Comparison of ENCODE assay signal across 21 cellular contexts in genomic region chr14:20560961-20561360, GRCh38. TPM values are rescaled to one million over a fixed set of nuclear protein-coding genes. Genes with fewer than 3 reads are reported as not detected.
"Had no signal": no experiment of that assay in that cellular context is flagged by ENCODE, and none has a peak within 500 bp of the region (broad histone marks: within the 10 kb centered on the region; RNA-seq: fewer than 3 reads in every experiment).

Gene RNASE9 (minus strand): TSS chr14:20561047.

- H3K4me3 Mint-ChIP-seq: activated naive CD8-positive, alpha-beta T cell; dendritic cell treated with granulocyte-macrophage colony-stimulating factor and Interleukin-4, amounts not matched to agents 40 ng/mL and 50 ng/mL, for 4 days; naive thymus-derived CD4-positive, alpha-beta T cell; T-helper 17 cell had no signal

- ATAC-seq: esophagus mucosa; gastrocnemius medialis; left ventricle myocardium superior; mucosa of descending colon; naive thymus-derived CD4-positive, alpha-beta T cell; sciatic nerve; T-helper 17 cell had no signal

- H3K27me3 ChIP-seq: gastrocnemius medialis, ovary, tibial nerve had no signal

- H3K27ac ChIP-seq: gastrocnemius medialis, ovary, tibial nerve, VCaP had no signal

- H3K27ac Mint-ChIP-seq: activated naive CD8-positive, alpha-beta T cell; dendritic cell treated with granulocyte-macrophage colony-stimulating factor and Interleukin-4, amounts not matched to agents 40 ng/mL and 50 ng/mL, for 4 days; T-helper 17 cell had no signal

- H3K4me1 Mint-ChIP-seq: naive thymus-derived CD4-positive, alpha-beta T cell had no signal

- H3K36me3 Mint-ChIP-seq: activated naive CD8-positive, alpha-beta T cell; naive thymus-derived CD4-positive, alpha-beta T cell had no signal

- H3K27me3 Mint-ChIP-seq: activated naive CD8-positive, alpha-beta T cell; dendritic cell treated with granulocyte-macrophage colony-stimulating factor and Interleukin-4, amounts not matched to agents 40 ng/mL and 50 ng/mL, for 4 days had no signal

- DNase-seq: activated CD4-positive, alpha-beta T cell treated with anti-CD3 and anti-CD28 coated beads for 1 hour; activated CD4-positive, alpha-beta T cell treated with anti-CD3 and anti-CD28 coated beads, Interleukin-2, amount 50 U/mL, for 48 hours; amniotic stem cell; effector CD8-positive, alpha-beta T cell; gastrocnemius medialis; head of caudate nucleus; left ventricle myocardium superior; mucosa of descending colon; naive thymus-derived CD4-positive, alpha-beta T cell; ovary; stimulated activated naive CD4-positive, alpha-beta T cell treated with Interleukin-2 at 50 U/mL for 16 hours; substantia nigra; T-helper 17 cell had no signal

- H3K4me1 ChIP-seq: gastrocnemius medialis, tibial nerve had no signal

- H3K9me3 Mint-ChIP-seq: dendritic cell treated with granulocyte-macrophage colony-stimulating factor and Interleukin-4, amounts not matched to agents 40 ng/mL and 50 ng/mL, for 4 days; naive thymus-derived CD4-positive, alpha-beta T cell had no signal

- H3K4me3 ChIP-seq: gastrocnemius medialis, mucosa of descending colon, ovary, tibial nerve had no signal

- H3K36me3 ChIP-seq: gastrocnemius medialis, ovary, tibial nerve had no signal

RNA-seq across cellular contexts. Expression of gene RNASE9, which starts in this region (rescaled TPM):
- total RNA-seq: chondrocyte; esophagus mucosa; gastrocnemius medialis; left ventricle myocardium superior; mucosa of descending colon; naive thymus-derived CD4-positive, alpha-beta T cell; ovary; pulmonary artery endothelial cell; sciatic nerve; T-helper 17 cell; tibial nerve had no signal
- polyA plus RNA-seq: naive thymus-derived CD4-positive, alpha-beta T cell; ovary had no signal
